ENCODE assay signal across 11 cellular contexts in the genomic region with DNA sequence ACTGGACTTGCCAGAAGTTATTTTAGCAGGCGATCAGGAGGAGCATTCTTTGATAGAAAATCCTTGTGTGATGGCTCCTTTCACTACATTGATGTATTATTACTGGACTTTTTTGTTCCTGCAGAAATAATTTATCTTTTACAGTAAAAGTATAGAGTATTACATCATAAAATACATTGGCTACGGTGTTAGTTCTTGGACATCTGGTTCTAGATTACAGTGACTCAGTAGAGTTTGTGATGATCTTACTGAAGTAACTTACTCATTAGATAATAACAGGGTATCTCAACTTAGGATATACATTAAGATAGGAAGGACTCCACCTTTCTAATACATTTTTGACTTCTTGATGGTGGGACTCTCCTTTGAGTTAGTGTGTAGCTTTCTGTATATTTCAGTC. TPM values are rescaled to one million over a fixed set of nuclear protein-coding genes. Genes with fewer than 3 reads are reported as not detected.
A peak's percentile ranks its signal among the peaks of the same experiment; 100 is the strongest.
DNase-seq lines count a peak whose midpoint lies in the region; ATAC-seq, FAIRE-seq and TF ChIP-seq lines count a peak whose summit lies in the region.
"Had no signal": no experiment of that assay in that cellular context is flagged by ENCODE, and none has a peak within 500 bp of the region (broad histone marks: within the 10 kb centered on the region; RNA-seq: fewer than 3 reads in every experiment).

No MANE protein-coding gene starts in this region.

- TF ChIP-seq POLR2A in breast epithelium (IDR thresholded peaks at IDR 0.05) = no peak

- no peaks in the 10 kb centered on the region for H3K27me3 ChIP-seq in HUES48 (ENCODE audit: control insufficient read depth, insufficient read depth, low read length)
- no peaks in the 10 kb centered on the region for H3K27me3 ChIP-seq in breast epithelium

- ATAC-seq in GM19463 (IDR thresholded peaks at IDR 0.05; ENCODE audit: unreplicated experiment) = no peak

- no peaks in the 10 kb centered on the region for H3K36me3 Mint-ChIP-seq in activated T-helper 1 cell treated with anti-CD3 and anti-CD28 coated beads, Interleukin-12 subunit alpha, Interleukin-12 subunit beta, Interleukin-2, Interleukin-4 antibody, amounts not matched to agents 30 ng/mL and 10 ng/mL and 1 ng/mL, durations not matched to agents 14 hours and 24 hours and 36 hours (ENCODE audit: low read depth)

- peaks cover 50% of the 10 kb centered on the region for H3K36me3 ChIP-seq in HUES48 (ENCODE audit: control insufficient read depth, insufficient read depth, low read length)
- no peaks in the 10 kb centered on the region for H3K36me3 ChIP-seq in breast epithelium
- peaks cover 15 to 23% of the 10 kb centered on the region in 2 donors for H3K36me3 ChIP-seq in kidney (ENCODE audit: control insufficient read depth in 1 of 2, insufficient read depth in 2 of 2, low read length in 2 of 2)

- intact Hi-C loops in breast epithelium (cut with DNase I; ENCODE audit: low total_unique reads) = no loop called here
- intact Hi-C loops in kidney (cut with DNase I) = no loop called here
- intact Hi-C loops in activated T-helper 1 cell treated with anti-CD3 and anti-CD28 coated beads, Interleukin-12 subunit alpha, Interleukin-12 subunit beta, Interleukin-2, Interleukin-4 antibody, amounts not matched to agents 30 ng/mL and 10 ng/mL and 1 ng/mL, durations not matched to agents 14 hours and 24 hours and 36 hours (cut with micrococcal nuclease) = no loop called here

- H3K9me3 Mint-ChIP-seq in activated T-helper 1 cell treated with anti-CD3 and anti-CD28 coated beads, Interleukin-12 subunit alpha, Interleukin-12 subunit beta, Interleukin-2, Interleukin-4 antibody, amounts not matched to agents 30 ng/mL and 10 ng/mL and 1 ng/mL, durations not matched to agents 14 hours and 24 hours and 36 hours = peaks cover 9% of the 10 kb centered on the region

- H3K4me1 ChIP-seq in HUES48 (ENCODE audit: control insufficient read depth, insufficient read depth, low read length) = peaks cover 18% of the 10 kb centered on the region
- H3K4me1 ChIP-seq in breast epithelium = peaks cover 0 to 14% of the 10 kb centered on the region in 2 donors
- H3K4me1 ChIP-seq in kidney (ENCODE audit: control insufficient read depth in 1 of 2, insufficient read depth in 1 of 2, low read depth in 1 of 2, low read length in 2 of 2) = peaks cover 13 to 36% of the 10 kb centered on the region in 2 donors

- H3K27ac ChIP-seq in HUES48 (ENCODE audit: low read depth, low read length) = peak overlapping the region; percentile 80
- peak overlapping the region; percentile 68 to 85 for H3K27ac ChIP-seq in breast epithelium
- peak overlapping the region; percentile 66 to 86 for H3K27ac ChIP-seq in kidney (ENCODE audit: low read depth in 2 of 2, low read length in 2 of 2)
- peak overlapping the region; percentile 85 for H3K27ac ChIP-seq in temporal lobe (ENCODE audit: low read depth, low read length)
- H3K27ac ChIP-seq: VCaP had no signal

- H3K4me3 Mint-ChIP-seq in activated T-helper 1 cell treated with anti-CD3 and anti-CD28 coated beads, Interleukin-12 subunit alpha, Interleukin-12 subunit beta, Interleukin-2, Interleukin-4 antibody, amounts not matched to agents 30 ng/mL and 10 ng/mL and 1 ng/mL, durations not matched to agents 14 hours and 24 hours and 36 hours = no peak overlapping the region

- no peak for FAIRE-seq in kidney (lab: Jason Lieb, UNC)

- no peak overlapping the region for H3K27ac Mint-ChIP-seq in activated T-helper 1 cell treated with anti-CD3 and anti-CD28 coated beads, Interleukin-12 subunit alpha, Interleukin-12 subunit beta, Interleukin-2, Interleukin-4 antibody, amounts not matched to agents 30 ng/mL and 10 ng/mL and 1 ng/mL, durations not matched to agents 14 hours and 24 hours and 36 hours

- DNase-seq in breast epithelium (ENCODE audit: low spot score in 2 of 2) (no peak), kidney (no peak), NCI-H187 treated with DMSO at 0.1 percent for 48 hours (lab: John Stamatoyannopoulos, UW) (no peak)
- no peak for DNase-seq in activated T-helper 1 cell treated with anti-CD3 and anti-CD28 coated beads, Interleukin-12 subunit alpha, Interleukin-12 subunit beta, Interleukin-2, Interleukin-4 antibody, amounts not matched to agents 30 ng/mL and 10 ng/mL and 1 ng/mL, durations not matched to agents 14 hours and 24 hours and 36 hours (ENCODE audit: low spot score)
- DNase-seq: activated T-cell treated with anti-CD3 and anti-CD28 coated beads, Interleukin-2, amount 50 U/mL, for 1 hour; stimulated activated CD4-positive, alpha-beta T cell treated with anti-CD3 and anti-CD28 coated beads, Interleukin-2, amount 100 ng/mL, for 48 hours had no signal

- H3K4me1 Mint-ChIP-seq in activated T-helper 1 cell treated with anti-CD3 and anti-CD28 coated beads, Interleukin-12 subunit alpha, Interleukin-12 subunit beta, Interleukin-2, Interleukin-4 antibody, amounts not matched to agents 30 ng/mL and 10 ng/mL and 1 ng/mL, durations not matched to agents 14 hours and 24 hours and 36 hours (ENCODE audit: low read depth) = no peaks in the 10 kb centered on the region

- no peaks in the 10 kb centered on the region for H3K27me3 Mint-ChIP-seq in activated T-helper 1 cell treated with anti-CD3 and anti-CD28 coated beads, Interleukin-12 subunit alpha, Interleukin-12 subunit beta, Interleukin-2, Interleukin-4 antibody, amounts not matched to agents 30 ng/mL and 10 ng/mL and 1 ng/mL, durations not matched to agents 14 hours and 24 hours and 36 hours (ENCODE audit: insufficient read depth)

- H3K4me3 ChIP-seq in HUES48 (ENCODE audit: low read depth, low read length) = no peak overlapping the region
- peak overlapping the region in 1 of 3 donors; percentile 7 for H3K4me3 ChIP-seq in breast epithelium
- H3K4me3 ChIP-seq in kidney (ENCODE audit: low read length in 2 of 2) = peak overlapping the region in 1 of 2 donors; percentile 26

- TF ChIP-seq CTCF in breast epithelium (IDR thresholded peaks at IDR 0.05) (no peak), kidney (IDR thresholded peaks at IDR 0.05; ENCODE audit: borderline replicate concordance, extremely low read depth, insufficient read depth) (no peak)

- H3K9ac ChIP-seq in HUES48 (ENCODE audit: low read depth, low read length) = no peak overlapping the region
- no peak overlapping the region for H3K9ac ChIP-seq in kidney (ENCODE audit: low read length in 2 of 2)

- H3K9me3 ChIP-seq in HUES48 (ENCODE audit: control insufficient read depth, insufficient read depth, low read length) (no peaks in the 10 kb centered on the region), breast epithelium (no peaks in the 10 kb centered on the region), kidney (ENCODE audit: control insufficient read depth in 1 of 2, low read length in 2 of 2) (no peaks in the 10 kb centered on the region)

RNA-seq across cellular contexts. Expression of a gene that starts 59.0 kb away (rescaled TPM):
- total RNA-seq in breast epithelium (10 to 100 TPM in 2 of 3 donors, 1 to 10 TPM in 1; 9.0 to 36.4 (median 20.6) TPM), kidney (47.0 TPM), temporal lobe (78.7 TPM)
- 1.8 TPM for polyA plus RNA-seq in kidney (ENCODE audit: insufficient read depth, low read depth, low replicate concordance)
- total RNA-seq in activated T-helper 1 cell treated with anti-CD3 and anti-CD28 coated beads, Interleukin-12 subunit alpha, Interleukin-12 subunit beta, Interleukin-2, Interleukin-4 antibody, amounts not matched to agents 30 ng/mL and 10 ng/mL and 1 ng/mL, durations not matched to agents 14 hours and 24 hours and 36 hours = 0.16 and 0.39 TPM in 2 replicates
- total RNA-seq: naive thymus-derived CD8-positive, alpha-beta T cell had no signal
- polyA plus RNA-seq: naive thymus-derived CD8-positive, alpha-beta T cell had no signal
